Comparison of ENCODE assay signal across 15 cellular contexts in genomic region chr4:122129061-122129460, GRCh38. TPM values are rescaled to one million over a fixed set of nuclear protein-coding genes. Genes with fewer than 3 reads are reported as not detected.
A peak's percentile ranks its signal among the peaks of the same experiment; 100 is the strongest.
DNase-seq lines count a peak whose midpoint lies in the region; ATAC-seq lines count a peak whose summit lies in the region.
"Had no signal": no experiment of that assay in that cellular context is flagged by ENCODE, and none has a peak within 500 bp of the region (broad histone marks: within the 10 kb centered on the region; RNA-seq: fewer than 3 reads in every experiment).

No MANE protein-coding gene starts in this region.

- no peak overlapping the region for H3K4me3 ChIP-seq in H7 (ENCODE audit: insufficient read depth, low read depth, low read length)
- H3K4me3 ChIP-seq: BLaER1 had no signal

- no peak for DNase-seq in activated CD4-positive, alpha-beta T cell treated with anti-CD3 and anti-CD28 coated beads, Interleukin-2, amount 10 ng/mL, durations not matched to agents 7 days and 5 days
- no peak for DNase-seq in activated CD4-positive, alpha-beta T cell treated with anti-CD3 and anti-CD28 coated beads, Interleukin-2, amount 50 U/mL, for 1 hour
- DNase-seq in MV-4-11 (lab: John Stamatoyannopoulos, UW): peak; percentile 46
- DNase-seq in T-helper 2 cell treated with Interferon-gamma antibody and Interleukin-4, amounts not matched to agents 5 μg/mL and 100 μg/mL, for 36 hours (ENCODE audit: low spot score): no peak
- no peak for DNase-seq in activated naive CD8-positive, alpha-beta T cell treated with anti-CD3 and anti-CD28 coated beads, Interleukin-2, amount 50 U/mL, for 24 hours
- no peak for DNase-seq in H7
- no peak for DNase-seq in KBM-7
- DNase-seq in activated gamma-delta T cell treated with Interleukin-2 at 50 U/mL for 16 hours: no peak
- DNase-seq: 8988T; AML-193; Caco-2; CD8-positive, alpha-beta memory T cell; DMS53; GF-D8 had no signal

- POLR2A ChIA-PET in activated CD4-positive, alpha-beta T cell treated with anti-CD3 and anti-CD28 coated beads, Interleukin-2, amount 10 ng/mL, durations not matched to agents 7 days and 5 days (lab: Charles Lee): no interaction called here

- peaks cover 16% of the 10 kb centered on the region for H3K9me3 Mint-ChIP-seq in activated CD4-positive, alpha-beta T cell treated with anti-CD3 and anti-CD28 coated beads, Interleukin-2, amount 10 ng/mL, durations not matched to agents 7 days and 5 days
- H3K9me3 Mint-ChIP-seq in T-helper 2 cell treated with Interferon-gamma antibody and Interleukin-4, amounts not matched to agents 5 μg/mL and 100 μg/mL, for 36 hours: peaks cover 40% of the 10 kb centered on the region
- peaks cover 13% of the 10 kb centered on the region for H3K9me3 Mint-ChIP-seq in activated naive CD8-positive, alpha-beta T cell treated with anti-CD3 and anti-CD28 coated beads, Interleukin-2, amount 50 U/mL, for 24 hours

- in situ Hi-C loops in KBM-7 (cut with MboI; ENCODE audit: low pct_unique_long_range_greater_than_20kb, low sequenced_read_pairs): no loop called here

- no peak overlapping the region for H3K4me3 Mint-ChIP-seq in activated CD4-positive, alpha-beta T cell treated with anti-CD3 and anti-CD28 coated beads, Interleukin-2, amount 10 ng/mL, durations not matched to agents 7 days and 5 days
- H3K4me3 Mint-ChIP-seq in T-helper 2 cell treated with Interferon-gamma antibody and Interleukin-4, amounts not matched to agents 5 μg/mL and 100 μg/mL, for 36 hours: no peak overlapping the region
- H3K4me3 Mint-ChIP-seq in activated naive CD8-positive, alpha-beta T cell treated with anti-CD3 and anti-CD28 coated beads, Interleukin-2, amount 50 U/mL, for 24 hours: no peak overlapping the region
- H3K4me3 Mint-ChIP-seq: CD8-positive, alpha-beta memory T cell had no signal

- peak; percentile 10 for ATAC-seq in activated naive CD8-positive, alpha-beta T cell treated with anti-CD3 and anti-CD28 coated beads, Interleukin-2, amount 50 U/mL, for 24 hours

- H3K27me3 Mint-ChIP-seq in activated CD4-positive, alpha-beta T cell treated with anti-CD3 and anti-CD28 coated beads, Interleukin-2, amount 10 ng/mL, durations not matched to agents 7 days and 5 days: no peaks in the 10 kb centered on the region
- no peaks in the 10 kb centered on the region for H3K27me3 Mint-ChIP-seq in T-helper 2 cell treated with Interferon-gamma antibody and Interleukin-4, amounts not matched to agents 5 μg/mL and 100 μg/mL, for 36 hours (ENCODE audit: low read depth)
- no peaks in the 10 kb centered on the region for H3K27me3 Mint-ChIP-seq in activated naive CD8-positive, alpha-beta T cell treated with anti-CD3 and anti-CD28 coated beads, Interleukin-2, amount 50 U/mL, for 24 hours
- H3K27me3 Mint-ChIP-seq: CD8-positive, alpha-beta memory T cell had no signal

- CTCF ChIA-PET in activated CD4-positive, alpha-beta T cell treated with anti-CD3 and anti-CD28 coated beads, Interleukin-2, amount 10 ng/mL, durations not matched to agents 7 days and 5 days (lab: Charles Lee): interaction anchor here (1.1 kb wide), 1 partner anchor 18 kb away, joined by 3 read pairs; no protein-coding TSS in a partner anchor

- no peaks in the 10 kb centered on the region for H3K36me3 ChIP-seq in H7 (replicated peaks; ENCODE audit: control insufficient read depth, insufficient read depth, low read length)
- H3K36me3 ChIP-seq: BLaER1 had no signal

- peak overlapping the region; percentile 9 for H3K27ac Mint-ChIP-seq in activated CD4-positive, alpha-beta T cell treated with anti-CD3 and anti-CD28 coated beads, Interleukin-2, amount 10 ng/mL, durations not matched to agents 7 days and 5 days
- peak overlapping the region; percentile 16 for H3K27ac Mint-ChIP-seq in T-helper 2 cell treated with Interferon-gamma antibody and Interleukin-4, amounts not matched to agents 5 μg/mL and 100 μg/mL, for 36 hours
- H3K27ac Mint-ChIP-seq in activated naive CD8-positive, alpha-beta T cell treated with anti-CD3 and anti-CD28 coated beads, Interleukin-2, amount 50 U/mL, for 24 hours: peak overlapping the region; percentile 3
- H3K27ac Mint-ChIP-seq: CD8-positive, alpha-beta memory T cell had no signal

- peaks cover 39% of the 10 kb centered on the region for H3K4me1 Mint-ChIP-seq in activated CD4-positive, alpha-beta T cell treated with anti-CD3 and anti-CD28 coated beads, Interleukin-2, amount 10 ng/mL, durations not matched to agents 7 days and 5 days
- peaks cover 33% of the 10 kb centered on the region for H3K4me1 Mint-ChIP-seq in T-helper 2 cell treated with Interferon-gamma antibody and Interleukin-4, amounts not matched to agents 5 μg/mL and 100 μg/mL, for 36 hours (ENCODE audit: low read depth)
- H3K4me1 Mint-ChIP-seq in activated naive CD8-positive, alpha-beta T cell treated with anti-CD3 and anti-CD28 coated beads, Interleukin-2, amount 50 U/mL, for 24 hours: peaks cover 29% of the 10 kb centered on the region

- H3K27me3 ChIP-seq in H7 (ENCODE audit: control insufficient read depth, insufficient read depth, low read length): no peaks in the 10 kb centered on the region
- H3K27me3 ChIP-seq: BLaER1 had no signal

- peaks cover 30% of the 10 kb centered on the region for H3K36me3 Mint-ChIP-seq in activated CD4-positive, alpha-beta T cell treated with anti-CD3 and anti-CD28 coated beads, Interleukin-2, amount 10 ng/mL, durations not matched to agents 7 days and 5 days (ENCODE audit: low read depth)
- H3K36me3 Mint-ChIP-seq in T-helper 2 cell treated with Interferon-gamma antibody and Interleukin-4, amounts not matched to agents 5 μg/mL and 100 μg/mL, for 36 hours (ENCODE audit: low read depth): peaks cover 28% of the 10 kb centered on the region
- H3K36me3 Mint-ChIP-seq in activated naive CD8-positive, alpha-beta T cell treated with anti-CD3 and anti-CD28 coated beads, Interleukin-2, amount 50 U/mL, for 24 hours (ENCODE audit: low read depth): peaks cover 3% of the 10 kb centered on the region

RNA-seq across cellular contexts. Expression of gene BLTP1, which starts 23.1 kb away (rescaled TPM):
- 10 to 100 TPM; 37.5 to 39.4 TPM for total RNA-seq in activated CD4-positive, alpha-beta T cell treated with anti-CD3 and anti-CD28 coated beads, Interleukin-2, amount 10 ng/mL, durations not matched to agents 7 days and 5 days
- 21.5 and 29.5 TPM in 2 replicates for total RNA-seq in H7 (2014; rRNA removed; shearing (Covaris generic))
